30 cellular contexts compared by ENCODE assay signal in the genomic region with DNA sequence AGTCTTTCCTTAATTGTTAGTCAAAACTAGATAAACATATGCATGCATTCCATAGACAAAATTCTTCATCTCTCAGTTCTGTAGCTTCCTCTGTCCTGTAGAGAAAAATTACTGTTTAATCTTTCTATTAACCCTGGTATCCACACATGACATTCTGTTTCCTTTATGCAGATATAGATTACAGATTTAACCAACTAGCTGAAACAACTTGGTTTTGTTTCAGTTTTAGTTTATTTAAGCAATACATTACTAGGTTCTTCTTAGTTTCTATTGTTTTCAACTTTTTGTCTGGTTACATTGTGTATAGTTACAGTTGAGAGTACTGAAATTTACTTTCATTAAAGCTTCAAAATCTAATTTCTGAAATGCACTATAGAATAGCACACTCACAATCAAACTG.
"Had no signal": no experiment of that assay in that cellular context is flagged by ENCODE, and none has a peak within 500 bp of the region (broad histone marks: within the 10 kb centered on the region; RNA-seq: fewer than 3 reads in every experiment).

No MANE protein-coding gene starts in this region.

- H3K4me3 Mint-ChIP-seq: activated CD8-positive, alpha-beta T cell treated with anti-CD3 and anti-CD28 coated beads for 36 hours; activated naive CD8-positive, alpha-beta T cell treated with anti-CD3 and anti-CD28 coated beads for 36 hours; activated T-cell treated with anti-CD3 and anti-CD28 coated beads, Interleukin-2, amount 50 U/mL, for 72 hours; activated T-helper 17 cell treated with anti-CD3 and anti-CD28 coated beads, Interleukin-2, amount 50 U/mL, for 72 hours; central memory CD8-positive, alpha-beta T cell had no signal

- H3K36me3 Mint-ChIP-seq: activated naive CD8-positive, alpha-beta T cell treated with anti-CD3 and anti-CD28 coated beads for 36 hours had no signal

- H3K4me1 ChIP-seq: colonic mucosa, SJCRH30 had no signal

- DNase-seq: activated CD4-positive, alpha-beta T cell treated with anti-CD3 and anti-CD28 coated beads for 1 hour; activated CD4-positive, alpha-beta T cell treated with anti-CD3 and anti-CD28 coated beads for 48 hours; activated CD4-positive, alpha-beta T cell treated with anti-CD3 and anti-CD28 coated beads, Interleukin-2, amount 50 U/mL, for 4 hours; activated CD4-positive, CD25-positive, alpha-beta regulatory T cell; activated CD8-positive, alpha-beta T cell treated with anti-CD3 and anti-CD28 coated beads for 36 hours; activated effector memory CD4-positive, alpha-beta T cell treated with anti-CD3 and anti-CD28 coated beads, Interleukin-2, amount 50 U/mL, for 16 hours; activated naive CD4-positive, alpha-beta T cell; activated naive CD4-positive, alpha-beta T cell treated with anti-CD3 and anti-CD28 coated beads, Interleukin-2, amount 50 U/mL, for 16 hours; activated naive CD8-positive, alpha-beta T cell treated with anti-CD3 and anti-CD28 coated beads for 36 hours; activated T-cell treated with anti-CD3 and anti-CD28 coated beads, Interleukin-2, amount 50 U/mL, for 1 hour; activated T-cell treated with anti-CD3 and anti-CD28 coated beads, Interleukin-2, amount 50 U/mL, for 72 hours; amniotic stem cell; aorta; brain microvascular endothelial cell; colonic mucosa; NCI-H1105; NCI-H1417 treated with DMSO at 0.1 percent for 48 hours; NCI-H187 treated with DMSO at 0.1 percent for 48 hours; NCI-H2081 treated with DMSO at 0.1 percent for 48 hours; NCI-H226; NCI-H446 treated with DMSO at 0.1 percent for 48 hours; NCI-H524 treated with DMSO at 0.1 percent for 48 hours; SHP77; SJCRH30; T1000; WERI-Rb-1 had no signal

- H3K27me3 Mint-ChIP-seq: activated CD8-positive, alpha-beta T cell treated with anti-CD3 and anti-CD28 coated beads for 36 hours; activated naive CD8-positive, alpha-beta T cell treated with anti-CD3 and anti-CD28 coated beads for 36 hours; activated T-helper 17 cell treated with anti-CD3 and anti-CD28 coated beads, Interleukin-2, amount 50 U/mL, for 72 hours; central memory CD8-positive, alpha-beta T cell had no signal

- ATAC-seq: activated CD8-positive, alpha-beta T cell treated with anti-CD3 and anti-CD28 coated beads for 36 hours; activated T-cell treated with anti-CD3 and anti-CD28 coated beads, Interleukin-2, amount 50 U/mL, for 72 hours; activated T-helper 17 cell treated with anti-CD3 and anti-CD28 coated beads, Interleukin-2, amount 50 U/mL, for 72 hours; Panc1 had no signal

- H3K4me3 ChIP-seq: colonic mucosa, SJCRH30, SK-N-MC had no signal

- H3K4me1 Mint-ChIP-seq: activated naive CD8-positive, alpha-beta T cell treated with anti-CD3 and anti-CD28 coated beads for 36 hours; activated T-helper 17 cell treated with anti-CD3 and anti-CD28 coated beads, Interleukin-2, amount 50 U/mL, for 72 hours; central memory CD8-positive, alpha-beta T cell had no signal

- H3K27ac Mint-ChIP-seq: activated CD8-positive, alpha-beta T cell treated with anti-CD3 and anti-CD28 coated beads for 36 hours; activated naive CD8-positive, alpha-beta T cell treated with anti-CD3 and anti-CD28 coated beads for 36 hours; activated T-cell treated with anti-CD3 and anti-CD28 coated beads, Interleukin-2, amount 50 U/mL, for 72 hours; activated T-helper 17 cell treated with anti-CD3 and anti-CD28 coated beads, Interleukin-2, amount 50 U/mL, for 72 hours had no signal

- H3K36me3 ChIP-seq: brain microvascular endothelial cell, colonic mucosa, SJCRH30, WERI-Rb-1 had no signal

- H3K9me3 ChIP-seq: colonic mucosa, SJCRH30 had no signal

- H3K27me3 ChIP-seq: brain microvascular endothelial cell, colonic mucosa, SJCRH30 had no signal

- H3K27ac ChIP-seq: brain microvascular endothelial cell, colonic mucosa, SJCRH30, SK-N-MC, WERI-Rb-1 had no signal
